In genomic region chr1:4351453-4351852, GRCh38 we compare ENCODE assay signal across 24 cellular contexts.
"Had no signal": no experiment of that assay in that cellular context is flagged by ENCODE, and none has a peak within 500 bp of the region (broad histone marks: within the 10 kb centered on the region; RNA-seq: fewer than 3 reads in every experiment).

No MANE protein-coding gene starts in this region.

- H3K27ac ChIP-seq: colonic mucosa, coronary artery, dorsolateral prefrontal cortex, epithelial cell of prostate, esophagus muscularis mucosa, esophagus squamous epithelium, foreskin keratinocyte, gastrocnemius medialis, gastroesophageal sphincter, heart left ventricle, heart right ventricle had no signal

- H3K36me3 ChIP-seq: colonic mucosa, esophagus muscularis mucosa, esophagus squamous epithelium, gastrocnemius medialis, gastroesophageal sphincter, heart left ventricle, heart right ventricle had no signal

- H3K4me1 ChIP-seq: colonic mucosa, esophagus muscularis mucosa, esophagus squamous epithelium, foreskin keratinocyte, gastrocnemius medialis, gastroesophageal sphincter, heart left ventricle, heart right ventricle had no signal

- H3K4me3 ChIP-seq: colonic mucosa, coronary artery, dorsolateral prefrontal cortex, esophagus muscularis mucosa, esophagus squamous epithelium, gastrocnemius medialis, gastroesophageal sphincter, heart left ventricle, heart right ventricle had no signal

- H3K27me3 ChIP-seq: colonic mucosa, esophagus squamous epithelium, foreskin keratinocyte, gastrocnemius medialis had no signal

- H3K9me3 ChIP-seq: colonic mucosa, esophagus muscularis mucosa, esophagus squamous epithelium, gastrocnemius medialis, gastroesophageal sphincter, heart left ventricle, heart right ventricle had no signal

- ATAC-seq: effector memory CD8-positive, alpha-beta T cell; esophagus mucosa; foreskin keratinocyte; gastrocnemius medialis; gastroesophageal sphincter; heart left ventricle; heart right ventricle had no signal

- DNase-seq: colonic mucosa; cortex of kidney; dermis blood vessel endothelial cell; dorsolateral prefrontal cortex; effector CD4-positive, alpha-beta T cell; effector CD8-positive, alpha-beta T cell; effector memory CD4-positive, alpha-beta T cell; effector memory CD8-positive, alpha-beta T cell; endodermal cell; erythroblast; esophagus squamous epithelium; foreskin fibroblast; foreskin keratinocyte; foreskin melanocyte; gastrocnemius medialis; glutamatergic neuron; head of caudate nucleus; heart left ventricle; heart right ventricle had no signal
